25 cellular contexts compared by ENCODE assay signal in the genomic region with DNA sequence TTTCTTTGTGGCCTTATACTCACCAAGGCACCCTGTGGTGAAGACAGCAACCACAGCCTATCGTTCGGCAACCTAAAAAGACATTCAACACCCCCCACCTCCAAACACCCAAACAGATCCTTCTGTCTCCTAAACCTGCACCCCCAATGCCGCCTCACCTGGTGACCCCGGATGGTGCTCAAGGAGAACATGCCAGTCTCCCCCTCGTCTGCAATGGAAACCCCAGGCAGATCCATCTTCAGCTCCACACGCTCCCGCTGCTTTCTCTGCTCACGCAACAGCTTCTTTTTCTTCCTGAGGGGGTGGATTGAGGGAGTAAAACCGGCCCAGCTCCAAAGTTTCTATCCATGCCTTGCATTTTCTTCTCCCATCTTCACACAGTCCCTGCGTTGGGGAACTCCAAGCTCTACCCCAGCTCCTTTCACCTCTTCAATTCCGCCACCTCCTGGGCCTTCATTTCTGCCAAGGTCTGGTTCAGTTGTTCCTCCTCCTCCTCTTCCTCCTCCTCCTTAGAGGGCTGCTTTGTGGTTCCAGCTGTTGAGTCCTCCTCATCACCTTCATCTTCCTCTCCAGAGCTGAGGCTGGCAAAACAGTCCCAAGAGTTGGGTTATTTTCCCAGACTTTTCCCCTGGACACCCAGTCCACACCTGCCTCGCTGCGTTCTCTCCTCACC. TPM values are rescaled to one million over a fixed set of nuclear protein-coding genes. Genes with fewer than 3 reads are reported as not detected.
A peak's percentile ranks its signal among the peaks of the same experiment; 100 is the strongest.
DNase-seq lines count a peak whose midpoint lies in the region; ATAC-seq and TF ChIP-seq lines count a peak whose summit lies in the region.
"Had no signal": no experiment of that assay in that cellular context is flagged by ENCODE, and none has a peak within 500 bp of the region (broad histone marks: within the 10 kb centered on the region; RNA-seq: fewer than 3 reads in every experiment).

No MANE protein-coding gene starts in this region.

- H3K4me2 ChIP-seq in SK-N-SH (no peak overlapping the region), H9 (ENCODE audit: insufficient read depth, insufficient read length, low read length) (no peak overlapping the region)

- TF ChIP-seq EP300 in SK-N-SH (IDR thresholded peaks at IDR 0.05; ENCODE audit: borderline replicate concordance in 1 of 2, low read depth in 1 of 2, low read length in 1 of 2): no peak

- no peak overlapping the region for H2BK120ac ChIP-seq in H9 (ENCODE audit: low read depth, low read length, poor library complexity, severe bottlenecking)

- H3K14ac ChIP-seq in H9 (ENCODE audit: insufficient read depth, low read length): no peak overlapping the region

- CTCF ChIA-PET in SK-N-SH (lab: Yijun Ruan, JAX): interaction anchor here (0.9 to 4.2 kb wide), 4 partner anchors 10 to 51 kb away, joined by 3 to 27 read pairs (median 4); a partner anchor contains a TSS

- no peak overlapping the region for H2BK12ac ChIP-seq in H9 (ENCODE audit: insufficient read length, low read depth, low read length)

- no peaks in the 10 kb centered on the region; the same call in 1 of the 2 replicates for H3K27me3 Mint-ChIP-seq in H9 (ENCODE audit: low read depth)
- no peaks in the 10 kb centered on the region for H3K27me3 Mint-ChIP-seq in activated T-helper 17 cell treated with anti-CD3 and anti-CD28 coated beads, Interleukin-2, amount 50 U/mL, for 72 hours
- no peaks in the 10 kb centered on the region for H3K27me3 Mint-ChIP-seq in natural killer cell treated with Interleukin-12 subunit alpha and Interleukin-12 subunit beta and Interleukin-15 and Interleukin-18, amount 100 ng/mL, for 72 hours

- H4K20me1 ChIP-seq in SK-N-SH (ENCODE audit: insufficient read depth) (peaks cover 10% of the 10 kb centered on the region; the same call in 1 of the 2 replicates), H9 (ENCODE audit: control insufficient read depth, insufficient read depth, insufficient read length) (no peaks in the 10 kb centered on the region)

- H3K79me2 ChIP-seq in SK-N-SH (ENCODE audit: insufficient read depth): peaks cover 52% of the 10 kb centered on the region
- peaks cover 8% of the 10 kb centered on the region; the same call in 1 of the 2 replicates for H3K79me2 ChIP-seq in H9 (ENCODE audit: insufficient read depth, low read length)

- H3K4me3 ChIP-seq in SK-N-SH (ENCODE audit: low read depth in 2 of 2, low read length in 1 of 2): no peak overlapping the region
- H3K4me3 ChIP-seq: BLaER1 treated with 17β-estradiol and CSF1 and Interleukin-3, amounts not matched to agents 10 nM and 100 nM; colonic mucosa; GM23248; pancreas; tibial nerve had no signal

- DNase-seq in SK-N-SH: no peak
- DNase-seq in H9: no peak
- DNase-seq in natural killer cell treated with Interleukin-12 subunit alpha and Interleukin-12 subunit beta and Interleukin-15 and Interleukin-18, amount 100 ng/mL, for 72 hours (ENCODE audit: low spot score): no peak
- no peak for DNase-seq in D341Med (ENCODE audit: low spot score)
- DNase-seq in activated gamma-delta T cell (lab: John Stamatoyannopoulos, UW): no peak
- DNase-seq in hepatic stellate cell (ENCODE audit: low spot score): no peak
- DNase-seq: activated CD4-positive, alpha-beta T cell treated with anti-CD3 and anti-CD28 coated beads for 1 hour; colonic mucosa; DMS53; GM23248; IMR-90; NCI-H2107; NCI-H524; SHP77; stimulated activated CD4-positive, alpha-beta T cell treated with anti-CD3 and anti-CD28 coated beads, Interleukin-4, amount 100 ng/mL, for 24 hours; stimulated activated CD8-positive, alpha-beta memory T cell treated with anti-CD3 and anti-CD28 coated beads, Interleukin-4, amount 100 ng/mL, for 48 hours had no signal

- H3K9me3 Mint-ChIP-seq in H9: no peaks in the 10 kb centered on the region; a peak in 1 of 5 replicates
- no peaks in the 10 kb centered on the region for H3K9me3 Mint-ChIP-seq in activated T-helper 17 cell treated with anti-CD3 and anti-CD28 coated beads, Interleukin-2, amount 50 U/mL, for 72 hours
- H3K9me3 Mint-ChIP-seq in natural killer cell treated with Interleukin-12 subunit alpha and Interleukin-12 subunit beta and Interleukin-15 and Interleukin-18, amount 100 ng/mL, for 72 hours: no peaks in the 10 kb centered on the region

- H3K18ac ChIP-seq in H9 (ENCODE audit: insufficient read length, low read depth, low read length): no peak overlapping the region

- H3K36me3 Mint-ChIP-seq in H9 (ENCODE audit: insufficient read depth in 1 of 3, low read depth in 3 of 3): peaks cover 58 to 96% (median 77%) of the 10 kb centered on the region in 3 experiments
- H3K36me3 Mint-ChIP-seq in activated T-helper 17 cell treated with anti-CD3 and anti-CD28 coated beads, Interleukin-2, amount 50 U/mL, for 72 hours (ENCODE audit: low read depth): peaks cover 100% of the 10 kb centered on the region
- H3K36me3 Mint-ChIP-seq in natural killer cell treated with Interleukin-12 subunit alpha and Interleukin-12 subunit beta and Interleukin-15 and Interleukin-18, amount 100 ng/mL, for 72 hours: peaks cover 36% of the 10 kb centered on the region

- no peak overlapping the region for H4K5ac ChIP-seq in H9 (ENCODE audit: insufficient read length, low read depth, low read length)

- no peak for TF ChIP-seq RAD21 in SK-N-SH (IDR thresholded peaks at IDR 0.05; ENCODE audit: low read length)

- H2AFZ ChIP-seq in SK-N-SH (ENCODE audit: low read depth) (no peak overlapping the region), H9 (ENCODE audit: low read length) (no peak overlapping the region)
- H2AFZ ChIP-seq: GM23248 had no signal

- H3F3A ChIP-seq in SK-N-SH (replicated peaks; ENCODE audit: insufficient read depth): peaks cover 44% of the 10 kb centered on the region

- H2BK20ac ChIP-seq in H9 (ENCODE audit: low read depth, low read length, poor library complexity, severe bottlenecking): no peak overlapping the region

- H3K9me3 ChIP-seq in SK-N-SH (no peaks in the 10 kb centered on the region), H9 (ENCODE audit: control insufficient read depth, low read depth, low read length) (no peaks in the 10 kb centered on the region)
- H3K9me3 ChIP-seq: BLaER1 treated with 17β-estradiol and CSF1 and Interleukin-3, amounts not matched to agents 10 nM and 100 nM; colonic mucosa; pancreas; tibial nerve had no signal

- H3K27ac Mint-ChIP-seq in H9: peak overlapping the region in 2 of 3 experiments; percentile 41 to 90; a peak in 3 of 7 replicates
- H3K27ac Mint-ChIP-seq in activated T-helper 17 cell treated with anti-CD3 and anti-CD28 coated beads, Interleukin-2, amount 50 U/mL, for 72 hours: peak overlapping the region; percentile 60
- peak overlapping the region; percentile 46 to 57 for H3K27ac Mint-ChIP-seq in natural killer cell treated with Interleukin-12 subunit alpha and Interleukin-12 subunit beta and Interleukin-15 and Interleukin-18, amount 100 ng/mL, for 72 hours

- peak overlapping the region in 1 of 2 experiments; percentile 36; a peak in 3 of 5 replicates for H3K4me3 Mint-ChIP-seq in H9
- peak overlapping the region; percentile 26 for H3K4me3 Mint-ChIP-seq in activated T-helper 17 cell treated with anti-CD3 and anti-CD28 coated beads, Interleukin-2, amount 50 U/mL, for 72 hours
- peak overlapping the region; percentile 26 for H3K4me3 Mint-ChIP-seq in natural killer cell treated with Interleukin-12 subunit alpha and Interleukin-12 subunit beta and Interleukin-15 and Interleukin-18, amount 100 ng/mL, for 72 hours

- H3T11ph ChIP-seq in H9 (ENCODE audit: low read length): no peak overlapping the region

- no peak overlapping the region for H3K9ac ChIP-seq in SK-N-SH
- no peak overlapping the region for H3K9ac ChIP-seq in H9 (ENCODE audit: extremely low read depth, insufficient read length, low read length)
- H3K9ac ChIP-seq: GM23248 had no signal

- H3K27ac ChIP-seq in SK-N-SH (ENCODE audit: low read depth in 2 of 2, low read length in 1 of 2): no peak overlapping the region
- no peak overlapping the region for H3K27ac ChIP-seq in H9 (ENCODE audit: insufficient read length, low read depth, low read length)
- H3K27ac ChIP-seq: 22Rv1, colonic mucosa, GM23248, pancreas, tibial nerve had no signal

- H3K23ac ChIP-seq in H9 (ENCODE audit: insufficient read length, low read depth, low read length): no peak overlapping the region

- no peaks in the 10 kb centered on the region for H3K9me2 ChIP-seq in SK-N-SH

- H3K4ac ChIP-seq in H9 (ENCODE audit: low read depth, low read length): no peak overlapping the region

- H3K4me1 ChIP-seq in SK-N-SH (ENCODE audit: control insufficient read depth in 1 of 2, insufficient read depth in 2 of 2, low read depth in 1 of 2, low read length in 1 of 2): peaks cover 6 to 27% of the 10 kb centered on the region in 2 experiments; a peak in 2 of 4 replicates
- no peaks in the 10 kb centered on the region for H3K4me1 ChIP-seq in H9 (ENCODE audit: insufficient read depth, low read length)

- POLR2A ChIA-PET in SK-N-SH (lab: Yijun Ruan, JAX): interaction anchor here (1.3 kb wide), 1 partner anchor 15 kb away, joined by 4 read pairs; no protein-coding TSS in a partner anchor

- peaks cover 12 to 16% of the 10 kb centered on the region in 2 experiments for H3K4me1 Mint-ChIP-seq in H9
- peaks cover 28% of the 10 kb centered on the region for H3K4me1 Mint-ChIP-seq in activated T-helper 17 cell treated with anti-CD3 and anti-CD28 coated beads, Interleukin-2, amount 50 U/mL, for 72 hours
- H3K4me1 Mint-ChIP-seq in natural killer cell treated with Interleukin-12 subunit alpha and Interleukin-12 subunit beta and Interleukin-15 and Interleukin-18, amount 100 ng/mL, for 72 hours (ENCODE audit: low read depth in 2 of 2): peaks cover 45 to 47% of the 10 kb centered on the region in 2 donors

- peaks cover 70 to 75% of the 10 kb centered on the region in 2 experiments for H3K36me3 ChIP-seq in SK-N-SH (replicated peaks in 1 of 2; ENCODE audit: control insufficient read depth in 1 of 2, insufficient read depth in 2 of 2, low read length in 1 of 2)

- peaks cover 6% of the 10 kb centered on the region for H3K23me2 ChIP-seq in H9 (ENCODE audit: insufficient read length, low read depth, low read length, poor library complexity, severe bottlenecking)

- H3K79me1 ChIP-seq in H9 (ENCODE audit: insufficient read depth, low read depth, low read length, poor library complexity, severe bottlenecking): peaks cover 3% of the 10 kb centered on the region

- no peak overlapping the region for H4K91ac ChIP-seq in H9 (ENCODE audit: insufficient read length, low read depth, low read length)

- H3K27me3 ChIP-seq in SK-N-SH (ENCODE audit: insufficient read depth) (no peaks in the 10 kb centered on the region), H9 (ENCODE audit: insufficient read depth, low read length) (no peaks in the 10 kb centered on the region)
- H3K27me3 ChIP-seq: BLaER1 treated with 17β-estradiol and CSF1 and Interleukin-3, amounts not matched to agents 10 nM and 100 nM; colonic mucosa; pancreas; tibial nerve had no signal

- no peak overlapping the region for H3K56ac ChIP-seq in H9 (ENCODE audit: insufficient read length, low read depth, low read length)

- no peak for ATAC-seq in SK-N-SH treated with all-trans-retinoic acid at 6 μM for 48 hours
- no peak for ATAC-seq in activated T-helper 17 cell treated with anti-CD3 and anti-CD28 coated beads, Interleukin-2, amount 50 U/mL, for 72 hours (replicated peaks)
- no peak for ATAC-seq in natural killer cell treated with Interleukin-12 subunit alpha and Interleukin-12 subunit beta and Interleukin-15 and Interleukin-18, amount 100 ng/mL, for 72 hours
- ATAC-seq: pancreas had no signal

- no peak overlapping the region for H4K8ac ChIP-seq in H9 (replicated peaks; ENCODE audit: insufficient read length, low read depth, low read length)

- no peak overlapping the region for H2BK15ac ChIP-seq in H9 (ENCODE audit: low read depth, low read length)

- WGBS in SK-N-SH (ENCODE audit: low lambda C conversion rate): 95% methylated on average over 13 of the region's 13 CpGs
- no CpG with 5 or more reads among the region's 13 CpGs for WGBS in H9 (ENCODE audit: extremely low coverage, insufficient read length, low lambda C conversion rate)

- no peak overlapping the region for H2BK5ac ChIP-seq in H9 (ENCODE audit: insufficient read length, low read length)

- no peak overlapping the region for H2AK5ac ChIP-seq in H9 (ENCODE audit: insufficient read length, low read length)

- TF ChIP-seq CTCF in SK-N-SH (IDR thresholded peaks at IDR 0.05): no peak
- no peak for TF ChIP-seq CTCF in H9 (conservative IDR thresholded peaks at IDR 0.05)

RNA-seq across cellular contexts. Expression of a gene that starts 3.4 kb away (rescaled TPM):
- 424 and 468 TPM in 2 replicates for polyA plus RNA-seq in SK-N-SH (2012; rRNA removed)
- polyA plus RNA-seq in SK-N-SH (2012; cell fraction: cytosol; rRNA removed): 441 and 497 TPM in 2 replicates
- 369 and 384 TPM in 2 replicates for polyA plus RNA-seq in SK-N-SH (2012; cell fraction: nucleus; rRNA removed)
- 178 and 183 TPM in 2 replicates for total RNA-seq in H9 (2021)
- total RNA-seq in activated T-helper 17 cell treated with anti-CD3 and anti-CD28 coated beads, Interleukin-2, amount 50 U/mL, for 72 hours: 100 to 1,000 TPM; 102 to 172 TPM
- total RNA-seq in natural killer cell treated with Interleukin-12 subunit alpha and Interleukin-12 subunit beta and Interleukin-15 and Interleukin-18, amount 100 ng/mL, for 72 hours: 100 to 1,000 TPM; 163 to 202 TPM

RNA-seq across cellular contexts. Expression of a gene that starts 3.7 kb away (rescaled TPM):
- 148 and 180 TPM in 2 replicates for polyA plus RNA-seq in SK-N-SH (2012; rRNA removed)
- 147 and 150 TPM in 2 replicates for polyA plus RNA-seq in SK-N-SH (2012; cell fraction: cytosol; rRNA removed)
- polyA plus RNA-seq in SK-N-SH (2012; cell fraction: nucleus; rRNA removed): 242 and 303 TPM in 2 replicates
- 77.5 and 80.3 TPM in 2 replicates for total RNA-seq in H9 (2021)
- total RNA-seq in activated T-helper 17 cell treated with anti-CD3 and anti-CD28 coated beads, Interleukin-2, amount 50 U/mL, for 72 hours: 10 to 100 TPM; 36.3 to 74.1 TPM
- 100 to 1,000 TPM in 1 of 2 donors, 10 to 100 TPM in 1; 74.2 to 116 TPM for total RNA-seq in natural killer cell treated with Interleukin-12 subunit alpha and Interleukin-12 subunit beta and Interleukin-15 and Interleukin-18, amount 100 ng/mL, for 72 hours

RNA-seq across cellular contexts. Expression of a gene that starts 18.7 kb away (rescaled TPM):
- polyA plus RNA-seq in SK-N-SH (2012; rRNA removed): 89.1 and 106 TPM in 2 replicates
- polyA plus RNA-seq in SK-N-SH (2012; cell fraction: cytosol; rRNA removed): 62.3 and 82.2 TPM in 2 replicates
- polyA plus RNA-seq in SK-N-SH (2012; cell fraction: nucleus; rRNA removed): 84.7 and 121 TPM in 2 replicates
- 68.9 and 71.4 TPM in 2 replicates for total RNA-seq in H9 (2021)
- total RNA-seq in activated T-helper 17 cell treated with anti-CD3 and anti-CD28 coated beads, Interleukin-2, amount 50 U/mL, for 72 hours: 100 to 1,000 TPM in 1 of 2 donors, 10 to 100 TPM in 1; 82.7 to 112 TPM
- total RNA-seq in natural killer cell treated with Interleukin-12 subunit alpha and Interleukin-12 subunit beta and Interleukin-15 and Interleukin-18, amount 100 ng/mL, for 72 hours: 100 to 1,000 TPM; 102 to 136 TPM

RNA-seq across cellular contexts. Expression of a gene that starts 49.7 kb away (rescaled TPM):
- not detected in 2 replicates for polyA plus RNA-seq in SK-N-SH (2012; rRNA removed)
- not detected in 2 replicates for polyA plus RNA-seq in SK-N-SH (2012; cell fraction: cytosol; rRNA removed)
- not detected in 2 replicates for polyA plus RNA-seq in SK-N-SH (2012; cell fraction: nucleus; rRNA removed)
- total RNA-seq in H9 (2021): not detected in 2 replicates
- total RNA-seq in activated T-helper 17 cell treated with anti-CD3 and anti-CD28 coated beads, Interleukin-2, amount 50 U/mL, for 72 hours: 1 to 10 TPM; 2.3 to 3.5 TPM
- not detected for total RNA-seq in natural killer cell treated with Interleukin-12 subunit alpha and Interleukin-12 subunit beta and Interleukin-15 and Interleukin-18, amount 100 ng/mL, for 72 hours
- total RNA-seq: colonic mucosa; fibroblast of villous mesenchyme; GM23248; IMR-90; pancreas; skeletal muscle tissue; T-helper 2 cell treated with Interferon-gamma antibody and Interleukin-4, amounts not matched to agents 100 ng/mL and 5 ng/mL, for 36 hours; tibial nerve had no signal
- polyA plus RNA-seq: GM23248, IMR-90, pancreas had no signal

RNA-seq across cellular contexts. Expression of a gene that starts 49.8 kb away (rescaled TPM):
- polyA plus RNA-seq in SK-N-SH (2012; rRNA removed): 115 and 143 TPM in 2 replicates
- polyA plus RNA-seq in SK-N-SH (2012; cell fraction: cytosol; rRNA removed): 88.6 and 100 TPM in 2 replicates
- 286 and 396 TPM in 2 replicates for polyA plus RNA-seq in SK-N-SH (2012; cell fraction: nucleus; rRNA removed)
- total RNA-seq in H9 (2021): 184 and 187 TPM in 2 replicates
- 100 to 1,000 TPM; 119 to 121 TPM for total RNA-seq in activated T-helper 17 cell treated with anti-CD3 and anti-CD28 coated beads, Interleukin-2, amount 50 U/mL, for 72 hours
- 100 to 1,000 TPM; 107 to 161 TPM for total RNA-seq in natural killer cell treated with Interleukin-12 subunit alpha and Interleukin-12 subunit beta and Interleukin-15 and Interleukin-18, amount 100 ng/mL, for 72 hours
